20 cellular contexts compared by ENCODE assay signal in the genomic region with DNA sequence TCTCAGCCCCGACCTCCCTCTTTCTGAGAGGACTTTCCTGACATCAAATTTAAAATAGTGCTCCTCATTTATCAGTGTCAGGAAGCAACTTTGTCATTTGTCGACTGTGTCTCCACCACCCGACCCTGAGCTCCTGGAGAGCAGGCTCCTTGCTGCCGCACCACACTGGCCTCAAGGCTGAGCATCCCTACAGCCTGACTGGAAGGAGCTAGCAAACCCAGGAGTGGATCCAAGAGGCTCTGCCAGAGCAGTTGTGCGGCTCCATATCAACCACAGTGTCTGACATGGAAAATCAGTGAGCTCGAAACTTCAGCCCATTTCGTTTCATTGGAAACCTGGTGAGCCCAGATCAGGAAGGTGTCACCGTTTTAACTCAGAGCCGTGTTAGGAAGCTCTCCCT.
A peak's percentile ranks its signal among the peaks of the same experiment; 100 is the strongest.
DNase-seq lines count a peak whose midpoint lies in the region; ATAC-seq, FAIRE-seq and TF ChIP-seq lines count a peak whose summit lies in the region.
"Had no signal": no experiment of that assay in that cellular context is flagged by ENCODE, and none has a peak within 500 bp of the region (broad histone marks: within the 10 kb centered on the region; RNA-seq: fewer than 3 reads in every experiment).

No MANE protein-coding gene starts in this region.

- H3K27ac Mint-ChIP-seq in chondrocyte (ENCODE audit: unreplicated experiment): no peak overlapping the region
- H3K27ac Mint-ChIP-seq in activated naive CD4-positive, alpha-beta T cell treated with anti-CD3 and anti-CD28 coated beads, Interleukin-2, amount 10 ng/mL, durations not matched to agents 7 days and 5 days: no peak overlapping the region
- H3K27ac Mint-ChIP-seq: B cell; CD8-positive, alpha-beta T cell; HFFc6; IgD-negative memory B cell had no signal

- ATAC-seq in HG03460 (IDR thresholded peaks at IDR 0.05; ENCODE audit: unreplicated experiment): no peak
- ATAC-seq in GM21619 (IDR thresholded peaks at IDR 0.05; ENCODE audit: unreplicated experiment): no peak
- ATAC-seq: CD8-positive, alpha-beta T cell; HCT116; HepG2 had no signal

- H3K9me3 Mint-ChIP-seq in chondrocyte (ENCODE audit: low read depth): peaks cover 11% of the 10 kb centered on the region
- H3K9me3 Mint-ChIP-seq in activated naive CD4-positive, alpha-beta T cell treated with anti-CD3 and anti-CD28 coated beads, Interleukin-2, amount 10 ng/mL, durations not matched to agents 7 days and 5 days: peaks cover 19% of the 10 kb centered on the region

- TF ChIP-seq CTCF in chondrocyte (IDR thresholded peaks at IDR 0.05) (no peak), kidney (IDR thresholded peaks at IDR 0.05; ENCODE audit: borderline replicate concordance, extremely low read depth, insufficient read depth) (no peak)

- no peaks in the 10 kb centered on the region for H3K36me3 Mint-ChIP-seq in chondrocyte (ENCODE audit: low read depth)
- no peaks in the 10 kb centered on the region for H3K36me3 Mint-ChIP-seq in activated naive CD4-positive, alpha-beta T cell treated with anti-CD3 and anti-CD28 coated beads, Interleukin-2, amount 10 ng/mL, durations not matched to agents 7 days and 5 days
- H3K36me3 Mint-ChIP-seq: CD8-positive, alpha-beta T cell; IgD-negative memory B cell had no signal

- H3K4me3 ChIP-seq in kidney (ENCODE audit: low read length in 2 of 2): no peak overlapping the region
- H3K4me3 ChIP-seq: BLaER1 treated with 17β-estradiol and CSF1 and Interleukin-3, amounts not matched to agents 10 nM and 100 nM had no signal

- peaks cover 9% of the 10 kb centered on the region for H3K27me3 Mint-ChIP-seq in chondrocyte (ENCODE audit: low read depth)
- H3K27me3 Mint-ChIP-seq in activated naive CD4-positive, alpha-beta T cell treated with anti-CD3 and anti-CD28 coated beads, Interleukin-2, amount 10 ng/mL, durations not matched to agents 7 days and 5 days: peaks cover 12% of the 10 kb centered on the region

- no peak overlapping the region for H3K27ac ChIP-seq in kidney (ENCODE audit: low read depth in 2 of 2, low read length in 2 of 2)
- H3K27ac ChIP-seq: BLaER1 treated with 17β-estradiol and CSF1 and Interleukin-3, amounts not matched to agents 10 nM and 100 nM had no signal

- no peak overlapping the region for H3K4me3 Mint-ChIP-seq in chondrocyte (ENCODE audit: unreplicated experiment)
- no peak overlapping the region for H3K4me3 Mint-ChIP-seq in activated naive CD4-positive, alpha-beta T cell treated with anti-CD3 and anti-CD28 coated beads, Interleukin-2, amount 10 ng/mL, durations not matched to agents 7 days and 5 days
- H3K4me3 Mint-ChIP-seq: B cell; CD8-positive, alpha-beta T cell; HFFc6; IgD-negative memory B cell had no signal

- H3K9me3 ChIP-seq in kidney (ENCODE audit: control insufficient read depth in 1 of 2, low read length in 2 of 2): no peaks in the 10 kb centered on the region

- DNase-seq in activated effector memory CD4-positive, alpha-beta T cell treated with anti-CD3 and anti-CD28 coated beads, Interleukin-2, amount 50 U/mL, for 16 hours: peak; percentile 52
- no peak for DNase-seq in activated effector memory CD4-positive, alpha-beta T cell treated with Interleukin-2 at 50 U/mL for 16 hours
- DNase-seq in chondrocyte (ENCODE audit: low spot score): peak; percentile 36
- DNase-seq in kidney: peak; percentile 22
- DNase-seq in stimulated activated CD8-positive, alpha-beta memory T cell treated with anti-CD3 and anti-CD28 coated beads, Interleukin-4, amount 100 ng/mL, for 48 hours: peak; percentile 0
- no peak for DNase-seq in activated naive CD4-positive, alpha-beta T cell treated with anti-CD3 and anti-CD28 coated beads, Interleukin-2, amount 10 ng/mL, durations not matched to agents 7 days and 5 days
- DNase-seq: GDM1, GOT3, H7, HFFc6 had no signal

- CTCF ChIA-PET in activated naive CD4-positive, alpha-beta T cell treated with anti-CD3 and anti-CD28 coated beads, Interleukin-2, amount 10 ng/mL, durations not matched to agents 7 days and 5 days (lab: Charles Lee): interaction anchor here (0.6 kb wide), 2 partner anchors 20 to 1777 kb away, joined by 3 read pairs; no protein-coding TSS in a partner anchor

- no peaks in the 10 kb centered on the region for H3K36me3 ChIP-seq in kidney (ENCODE audit: control insufficient read depth in 1 of 2, insufficient read depth in 2 of 2, low read length in 2 of 2)
- H3K36me3 ChIP-seq: BLaER1 treated with 17β-estradiol and CSF1 and Interleukin-3, amounts not matched to agents 10 nM and 100 nM had no signal

- H3K4me1 Mint-ChIP-seq in chondrocyte (ENCODE audit: low read depth): no peaks in the 10 kb centered on the region
- H3K4me1 Mint-ChIP-seq in activated naive CD4-positive, alpha-beta T cell treated with anti-CD3 and anti-CD28 coated beads, Interleukin-2, amount 10 ng/mL, durations not matched to agents 7 days and 5 days: no peaks in the 10 kb centered on the region
- H3K4me1 Mint-ChIP-seq: B cell, IgD-negative memory B cell had no signal

- intact Hi-C loops in kidney (cut with DNase I): no loop called here

- H3K4me1 ChIP-seq in kidney (ENCODE audit: control insufficient read depth in 1 of 2, insufficient read depth in 1 of 2, low read depth in 1 of 2, low read length in 2 of 2): no peaks in the 10 kb centered on the region
- H3K4me1 ChIP-seq: BLaER1 treated with 17β-estradiol and CSF1 and Interleukin-3, amounts not matched to agents 10 nM and 100 nM had no signal

- FAIRE-seq in kidney (lab: Jason Lieb, UNC): no peak
- FAIRE-seq: D721Med, GM12892, HepG2 had no signal

- no peak overlapping the region for H3K9ac ChIP-seq in kidney (ENCODE audit: low read length in 2 of 2)
- H3K9ac ChIP-seq: BLaER1 treated with 17β-estradiol and CSF1 and Interleukin-3, amounts not matched to agents 10 nM and 100 nM had no signal

Comparison
In these comparisons a context has a peak if more than half of its experiments do, and no peak if none do; other contexts are left out.
1. DNase-seq: peak in activated effector memory CD4-positive, alpha-beta T cell treated with anti-CD3 and anti-CD28 coated beads, Interleukin-2, amount 50 U/mL, for 16 hours (single experiment), chondrocyte (single experiment), kidney (single experiment) and stimulated activated CD8-positive, alpha-beta memory T cell treated with anti-CD3 and anti-CD28 coated beads, Interleukin-4, amount 100 ng/mL, for 48 hours (single experiment); none in activated effector memory CD4-positive, alpha-beta T cell treated with Interleukin-2 at 50 U/mL for 16 hours (single experiment) and activated naive CD4-positive, alpha-beta T cell treated with anti-CD3 and anti-CD28 coated beads, Interleukin-2, amount 10 ng/mL, durations not matched to agents 7 days and 5 days (single experiment).